26 cellular contexts compared by ENCODE assay signal in the genomic region with DNA sequence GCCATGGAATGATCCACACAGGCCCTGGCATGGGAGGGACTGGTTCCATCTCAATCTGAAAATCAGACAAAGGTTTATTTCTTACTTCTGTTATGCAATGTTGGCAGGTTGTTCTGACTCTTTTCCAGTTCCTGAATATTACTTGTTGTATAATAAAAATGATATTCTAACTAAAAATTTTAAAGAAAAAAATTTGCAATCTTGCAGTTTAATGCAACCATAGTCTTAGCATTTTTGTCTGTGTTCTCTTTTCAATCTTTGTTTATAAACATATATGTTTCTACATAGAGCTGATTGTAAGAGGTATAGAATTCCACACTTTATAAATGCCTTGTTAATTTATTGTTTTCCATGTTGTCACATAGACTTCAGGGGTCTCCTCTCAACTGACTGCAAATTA.
A peak's percentile ranks its signal among the peaks of the same experiment; 100 is the strongest.
DNase-seq lines count a peak whose midpoint lies in the region; ATAC-seq, FAIRE-seq and TF ChIP-seq lines count a peak whose summit lies in the region.
"Had no signal": no experiment of that assay in that cellular context is flagged by ENCODE, and none has a peak within 500 bp of the region (broad histone marks: within the 10 kb centered on the region; RNA-seq: fewer than 3 reads in every experiment).

No MANE protein-coding gene starts in this region.

- H3K27ac Mint-ChIP-seq in activated naive CD8-positive, alpha-beta T cell treated with anti-CD3 and anti-CD28 coated beads, Interleukin-2, amount 50 U/mL, for 24 hours, result peak overlapping the region; percentile 44
- no peak overlapping the region for H3K27ac Mint-ChIP-seq in activated naive CD8-positive, alpha-beta T cell treated with anti-CD3 and anti-CD28 coated beads for 36 hours
- H3K27ac Mint-ChIP-seq: CD14-positive monocyte had no signal

- H3K27me3 Mint-ChIP-seq in activated naive CD8-positive, alpha-beta T cell treated with anti-CD3 and anti-CD28 coated beads, Interleukin-2, amount 50 U/mL, for 24 hours, result peaks cover 2% of the 10 kb centered on the region
- no peaks in the 10 kb centered on the region for H3K27me3 Mint-ChIP-seq in activated naive CD8-positive, alpha-beta T cell treated with anti-CD3 and anti-CD28 coated beads for 36 hours

- H2AFZ ChIP-seq in Karpas-422 (ENCODE audit: low read length) (no peak overlapping the region), GM12878 (ENCODE audit: control insufficient read depth, low read depth, low read length) (no peak overlapping the region)

- peak overlapping the region; percentile 100 for H3K27ac ChIP-seq in Karpas-422 (ENCODE audit: low read length)
- H3K27ac ChIP-seq in GM12878 (ENCODE audit: control insufficient read depth, insufficient read depth), result peak overlapping the region; percentile 61
- no peak overlapping the region for H3K27ac ChIP-seq in ascending aorta
- no peak overlapping the region for H3K27ac ChIP-seq in effector memory CD4-positive, alpha-beta T cell (ENCODE audit: insufficient read depth, low read length, poor library complexity, severe bottlenecking)
- H3K27ac ChIP-seq: 22Rv1, SJCRH30 had no signal

- RAD21 ChIA-PET in GM12878 (lab: Charles Lee; ENCODE audit: unreplicated experiment), result no interaction called here

- H3K9me3 Mint-ChIP-seq in activated naive CD8-positive, alpha-beta T cell treated with anti-CD3 and anti-CD28 coated beads, Interleukin-2, amount 50 U/mL, for 24 hours, result no peaks in the 10 kb centered on the region
- H3K9me3 Mint-ChIP-seq in activated naive CD8-positive, alpha-beta T cell treated with anti-CD3 and anti-CD28 coated beads for 36 hours, result no peaks in the 10 kb centered on the region
- H3K9me3 Mint-ChIP-seq: CD14-positive monocyte had no signal

- no peak for TF ChIP-seq POLR2A in GM12878 (IDR thresholded peaks at IDR 0.05; ENCODE audit: low read depth, low read length)

- no TSS peak for BruUV-seq in GM12878 (replicated peaks; lab: Mats Ljungman, UMichigan)

- H3K9me2 ChIP-seq in Karpas-422 (replicated peaks; ENCODE audit: insufficient read depth, low read length), result no peaks in the 10 kb centered on the region

- CTCF ChIA-PET in GM12878 (lab: Yijun Ruan, JAX), result no interaction called here

- H4K20me1 ChIP-seq in Karpas-422 (ENCODE audit: insufficient read depth, low read depth, low read length) (no peaks in the 10 kb centered on the region), GM12878 (ENCODE audit: control insufficient read depth, insufficient read depth) (no peaks in the 10 kb centered on the region)

- no peak for TF ChIP-seq RAD21 in GM12878 (IDR thresholded peaks at IDR 0.05; ENCODE audit: insufficient read depth, low read depth, low read length)

- POLR2A ChIA-PET in GM12878 (lab: Charles Lee), result no interaction called here

- TF ChIP-seq CTCF in GM12878 (IDR thresholded peaks at IDR 0.05 in 2 of 3, conservative IDR thresholded peaks at IDR 0.05 in 1 of 3; ENCODE audit: control insufficient read depth in 2 of 3, extremely low read depth in 1 of 3, insufficient read depth in 1 of 3, low read depth in 3 of 3, low read length in 3 of 3), result no peak
- no peak for TF ChIP-seq CTCF in ascending aorta (IDR thresholded peaks at IDR 0.05)

- H3K4me3 ChIP-seq in Karpas-422 (ENCODE audit: low read length), result peak overlapping the region; percentile 50
- H3K4me3 ChIP-seq in GM12878, result no peak overlapping the region
- no peak overlapping the region for H3K4me3 ChIP-seq in ascending aorta
- no peak overlapping the region for H3K4me3 ChIP-seq in effector memory CD4-positive, alpha-beta T cell (ENCODE audit: insufficient read depth, low read depth, low read length, poor library complexity, severe bottlenecking)
- H3K4me3 ChIP-seq: SJCRH30 had no signal

- no peak for FAIRE-seq in GM12878 (lab: Jason Lieb, UNC)
- FAIRE-seq: G401.6, RCC 7860 had no signal

- H3K79me2 ChIP-seq in Karpas-422 (ENCODE audit: low read length) (peaks cover 49% of the 10 kb centered on the region), GM12878 (ENCODE audit: control insufficient read depth, insufficient read depth, low read length) (no peaks in the 10 kb centered on the region; the same call in 1 of the 2 replicates)

- no peaks in the 10 kb centered on the region for H3K36me3 Mint-ChIP-seq in activated naive CD8-positive, alpha-beta T cell treated with anti-CD3 and anti-CD28 coated beads, Interleukin-2, amount 50 U/mL, for 24 hours (ENCODE audit: low read depth)
- no peaks in the 10 kb centered on the region for H3K36me3 Mint-ChIP-seq in activated naive CD8-positive, alpha-beta T cell treated with anti-CD3 and anti-CD28 coated beads for 36 hours
- H3K36me3 Mint-ChIP-seq: CD14-positive monocyte had no signal

- H3K9ac ChIP-seq in Karpas-422 (ENCODE audit: low read length) (peak overlapping the region; percentile 76), GM12878 (ENCODE audit: control insufficient read depth, insufficient read depth, low read length) (no peak overlapping the region; the same call in 1 of the 2 replicates)

- intact Hi-C loops in GM12878 (cut with micrococcal nuclease; ENCODE audit: unreplicated experiment) (loop anchor here (10.0 kb wide), 1 partner anchor 390 kb away; no protein-coding TSS in a partner anchor), ascending aorta (cut with DNase I) (no loop called here)

- no peak for ATAC-seq in activated naive CD8-positive, alpha-beta T cell treated with anti-CD3 and anti-CD28 coated beads, Interleukin-2, amount 50 U/mL, for 24 hours
- ATAC-seq in GM12878, result no peak
- ATAC-seq in GM21723 (IDR thresholded peaks at IDR 0.05; ENCODE audit: unreplicated experiment), result no peak

- H3K27me3 ChIP-seq in Karpas-422 (ENCODE audit: low read length) (no peaks in the 10 kb centered on the region), GM12878 (replicated peaks in 1 of 2; ENCODE audit: control insufficient read depth in 2 of 2, insufficient read depth in 2 of 2, low read length in 1 of 2) (no peaks in the 10 kb centered on the region), ascending aorta (no peaks in the 10 kb centered on the region)
- H3K27me3 ChIP-seq in effector memory CD4-positive, alpha-beta T cell (replicated peaks; ENCODE audit: control insufficient read depth, insufficient read depth, low read length, poor library complexity, severe bottlenecking), result no peaks in the 10 kb centered on the region

- peaks cover 4% of the 10 kb centered on the region for H3K4me1 Mint-ChIP-seq in activated naive CD8-positive, alpha-beta T cell treated with anti-CD3 and anti-CD28 coated beads, Interleukin-2, amount 50 U/mL, for 24 hours
- peaks cover 2% of the 10 kb centered on the region for H3K4me1 Mint-ChIP-seq in activated naive CD8-positive, alpha-beta T cell treated with anti-CD3 and anti-CD28 coated beads for 36 hours

- no peak overlapping the region for H3K4me3 Mint-ChIP-seq in activated naive CD8-positive, alpha-beta T cell treated with anti-CD3 and anti-CD28 coated beads, Interleukin-2, amount 50 U/mL, for 24 hours
- no peak overlapping the region for H3K4me3 Mint-ChIP-seq in activated naive CD8-positive, alpha-beta T cell treated with anti-CD3 and anti-CD28 coated beads for 36 hours
- H3K4me3 Mint-ChIP-seq: CD14-positive monocyte had no signal

- peaks cover 100% of the 10 kb centered on the region for H3K4me1 ChIP-seq in Karpas-422 (ENCODE audit: low read length)
- H3K4me1 ChIP-seq in GM12878 (ENCODE audit: control insufficient read depth, insufficient read depth, low read length), result no peaks in the 10 kb centered on the region
- H3K4me1 ChIP-seq in ascending aorta, result no peaks in the 10 kb centered on the region
- H3K4me1 ChIP-seq in effector memory CD4-positive, alpha-beta T cell (ENCODE audit: control insufficient read depth, insufficient read depth, low read length, poor library complexity, severe bottlenecking), result no peaks in the 10 kb centered on the region
- H3K4me1 ChIP-seq: SJCRH30 had no signal

- in situ Hi-C loops in GM12878 (cut with MboI), result loop anchor here (5.0 kb wide), 1 partner anchor 307 kb away; no protein-coding TSS in a partner anchor

- H3K36me3 ChIP-seq in Karpas-422 (ENCODE audit: insufficient read depth, low read length) (no peaks in the 10 kb centered on the region), GM12878 (ENCODE audit: control insufficient read depth in 2 of 2, insufficient read depth in 2 of 2, low read length in 1 of 2) (no peaks in the 10 kb centered on the region), ascending aorta (no peaks in the 10 kb centered on the region)
- H3K36me3 ChIP-seq in effector memory CD4-positive, alpha-beta T cell (ENCODE audit: control insufficient read depth, insufficient read depth, low read length), result no peaks in the 10 kb centered on the region
- H3K36me3 ChIP-seq: SJCRH30 had no signal

- H3K9me3 ChIP-seq in Karpas-422 (ENCODE audit: low read length) (no peaks in the 10 kb centered on the region), GM12878 (replicated peaks; ENCODE audit: control insufficient read depth, insufficient read depth, low read length) (no peaks in the 10 kb centered on the region), ascending aorta (no peaks in the 10 kb centered on the region)
- H3K9me3 ChIP-seq in effector memory CD4-positive, alpha-beta T cell (ENCODE audit: control insufficient read depth, low read length), result no peaks in the 10 kb centered on the region
- H3K9me3 ChIP-seq: SJCRH30 had no signal

- TF ChIP-seq EP300 in GM12878 (IDR thresholded peaks at IDR 0.05; ENCODE audit: borderline replicate concordance in 1 of 2, control insufficient read depth in 1 of 2, low read depth in 2 of 2, low read length in 2 of 2), result no peak

- SMC1A ChIA-PET in GM12878 (lab: Charles Lee; ENCODE audit: uncharacterized antibody, unreplicated experiment), result no interaction called here

- H3K4me2 ChIP-seq in Karpas-422 (ENCODE audit: low read depth, low read length, poor library complexity, severe bottlenecking) (peak overlapping the region; percentile 81), GM12878 (ENCODE audit: control insufficient read depth, insufficient read depth) (no peak overlapping the region)

- no peak for DNase-seq in activated naive CD8-positive, alpha-beta T cell treated with anti-CD3 and anti-CD28 coated beads, Interleukin-2, amount 50 U/mL, for 24 hours
- no peak for DNase-seq in activated naive CD8-positive, alpha-beta T cell treated with anti-CD3 and anti-CD28 coated beads for 36 hours
- DNase-seq in Karpas-422, result peak; percentile 61
- no peak for DNase-seq in GM12878 (ENCODE audit: low read depth, low spot score)
- no peak for DNase-seq in ascending aorta (ENCODE audit: low spot score in 2 of 2)
- DNase-seq in effector memory CD4-positive, alpha-beta T cell, result no peak
- no peak for DNase-seq in AG20443 (ENCODE audit: low spot score)
- DNase-seq: GOT3; HCEC 1CT; Kasumi-1; MM.1S; NCI-H1048; NCI-H1417 treated with DMSO at 0.1 percent for 48 hours; NCI-H187; NCI-H2107; NCI-H2227 treated with DMSO at 0.1 percent for 48 hours; NCI-H510A; NK-92 treated with Interleukin-12 subunit alpha and Interleukin-12 subunit beta, amount 100 ng/mL, for 24 hours; OCI-M1; SJCRH30; T-helper 1 cell had no signal

TF ChIP-seq in GM12878, 131 proteins besides CTCF, POLR2A, EP300 and RAD21 (continues in another document):
- TF ChIP-seq SREBF1 (IDR thresholded peaks at IDR 0.05; ENCODE audit: low read length), result no peak

Comparison
In these comparisons a context has a peak if more than half of its experiments do, and no peak if none do; other contexts are left out.
1. H3K27ac ChIP-seq: peak in Karpas-422 (single experiment) and GM12878 (single experiment); none in ascending aorta (0 of 2) and effector memory CD4-positive, alpha-beta T cell (single experiment).